Comparison of ENCODE assay signal across 26 cellular contexts in the genomic region with DNA sequence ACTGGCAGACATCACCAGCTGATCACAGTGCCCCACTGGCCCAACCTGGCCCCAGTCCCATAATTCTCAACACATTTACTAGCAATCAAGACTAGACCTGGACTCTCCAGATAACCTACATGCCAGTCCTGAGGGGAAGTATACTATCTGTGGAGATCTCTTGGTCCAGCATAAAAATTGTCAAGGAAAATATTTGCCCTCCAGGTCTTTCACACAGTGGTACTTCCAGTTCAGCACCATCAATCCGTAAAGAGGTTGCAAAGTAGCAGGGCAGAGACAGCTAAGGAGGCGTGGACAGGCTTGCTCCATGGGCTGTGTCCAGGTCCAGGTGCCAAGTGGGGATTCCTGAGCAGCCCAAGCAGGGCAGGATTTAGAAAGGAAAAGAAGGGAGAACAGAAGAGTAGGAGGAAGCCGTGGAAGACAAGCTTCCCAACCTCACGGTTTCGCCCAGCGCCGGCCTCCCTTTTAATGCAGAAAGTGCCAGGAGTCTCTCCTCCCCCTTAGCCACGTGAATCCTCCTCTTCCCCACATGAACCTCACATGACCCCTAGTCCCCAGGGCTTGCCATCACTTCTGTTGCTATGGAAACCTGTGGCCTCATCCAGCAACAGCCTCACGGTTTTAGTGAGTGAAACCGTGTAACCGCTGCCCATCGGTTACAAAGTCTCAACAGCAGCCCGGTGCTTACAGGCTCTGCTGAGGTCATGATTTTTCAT.
DNase-seq lines count a peak whose midpoint lies in the region; ATAC-seq, FAIRE-seq and TF ChIP-seq lines count a peak whose summit lies in the region.
"Had no signal": no experiment of that assay in that cellular context is flagged by ENCODE, and none has a peak within 500 bp of the region (broad histone marks: within the 10 kb centered on the region; RNA-seq: fewer than 3 reads in every experiment).

No MANE protein-coding gene starts in this region.

- peak overlapping the region; percentile 52 for H3K4me3 ChIP-seq in endocrine pancreas (ENCODE audit: control insufficient read depth, insufficient read depth, low read length)
- no peak overlapping the region for H3K4me3 ChIP-seq in pancreas
- no peak overlapping the region for H3K4me3 ChIP-seq in Caco-2 (ENCODE audit: low read depth, low read length)
- no peak overlapping the region for H3K4me3 ChIP-seq in uterus
- H3K4me3 ChIP-seq: ascending aorta, HAP-1, transverse colon had no signal

- no TSS peak for BruUV-seq in Caco-2 (replicated peaks; lab: Mats Ljungman, UMichigan)

- H3K27me3 Mint-ChIP-seq in Caco-2 (ENCODE audit: insufficient read depth, unreplicated experiment) = peaks cover 5% of the 10 kb centered on the region
- H3K27me3 Mint-ChIP-seq: CD4-positive, alpha-beta memory T cell had no signal

- H3K36me3 ChIP-seq in endocrine pancreas (ENCODE audit: control insufficient read depth, insufficient read depth, low read length) (no peaks in the 10 kb centered on the region), pancreas (no peaks in the 10 kb centered on the region), Caco-2 (ENCODE audit: control insufficient read depth, insufficient read depth, low read length) (no peaks in the 10 kb centered on the region), uterus (no peaks in the 10 kb centered on the region)
- H3K36me3 ChIP-seq: ascending aorta, HAP-1, neutrophil, transverse colon had no signal

- peaks cover 26% of the 10 kb centered on the region for H3K9me3 Mint-ChIP-seq in Caco-2 (ENCODE audit: unreplicated experiment)

- H3K27me3 ChIP-seq in endocrine pancreas (ENCODE audit: control insufficient read depth, insufficient read depth, low read length) = no peaks in the 10 kb centered on the region
- peaks cover 0 to 6% (median 0%) of the 10 kb centered on the region in 4 donors for H3K27me3 ChIP-seq in pancreas
- no peaks in the 10 kb centered on the region for H3K27me3 ChIP-seq in Caco-2 (replicated peaks; ENCODE audit: control insufficient read depth, insufficient read depth, low read length)
- no peaks in the 10 kb centered on the region for H3K27me3 ChIP-seq in uterus
- H3K27me3 ChIP-seq: ascending aorta, neutrophil had no signal

- H3K36me3 Mint-ChIP-seq in Caco-2 (ENCODE audit: insufficient read depth, unreplicated experiment) = no peaks in the 10 kb centered on the region
- H3K36me3 Mint-ChIP-seq: CD4-positive, alpha-beta memory T cell; stimulated activated memory B cell treated with anti-CD40 and anti-IgM and Interleukin-4, amounts not matched to agents 10 μg/mL and 1 μg/mL and 100 μg/mL, for 72 hours had no signal

- H3K4me3 Mint-ChIP-seq in Caco-2 (ENCODE audit: unreplicated experiment) = no peak overlapping the region
- H3K4me3 Mint-ChIP-seq: CD4-positive, alpha-beta memory T cell; stimulated activated memory B cell treated with anti-CD40 and anti-IgM and Interleukin-4, amounts not matched to agents 10 μg/mL and 1 μg/mL and 100 μg/mL, for 72 hours had no signal

- CTCF ChIA-PET in Caco-2 (lab: Charles Lee) = no interaction called here

- no peak for FAIRE-seq in pancreas (lab: Jason Lieb, UNC)
- FAIRE-seq: colon, endometrium, GM19239, HepG2, TTC549 had no signal

- no peaks in the 10 kb centered on the region for H3K9me3 ChIP-seq in endocrine pancreas (ENCODE audit: control insufficient read depth, low read length)
- H3K9me3 ChIP-seq in pancreas = no peaks in the 10 kb centered on the region
- H3K9me3 ChIP-seq in Caco-2 = peaks cover 10% of the 10 kb centered on the region
- H3K9me3 ChIP-seq in uterus = no peaks in the 10 kb centered on the region
- H3K9me3 ChIP-seq: ascending aorta, neutrophil, transverse colon had no signal

- no peak overlapping the region for H3K27ac Mint-ChIP-seq in Caco-2 (ENCODE audit: unreplicated experiment)
- H3K27ac Mint-ChIP-seq: CD4-positive, alpha-beta memory T cell; stimulated activated memory B cell treated with anti-CD40 and anti-IgM and Interleukin-4, amounts not matched to agents 10 μg/mL and 1 μg/mL and 100 μg/mL, for 72 hours had no signal

- intact Hi-C loops in pancreas (cut with DNase I) (no loop called here), Caco-2 (cut with micrococcal nuclease; ENCODE audit: unreplicated experiment) (no loop called here), uterus (cut with DNase I; ENCODE audit: low total_unique reads) (no loop called here)

- H3K9ac ChIP-seq in endocrine pancreas (ENCODE audit: control insufficient read depth, insufficient read depth, low read length) = no peak overlapping the region

- H3K27ac ChIP-seq in pancreas (no peak overlapping the region), uterus (no peak overlapping the region)
- H3K27ac ChIP-seq: ascending aorta, neutrophil, RWPE1, transverse colon had no signal

- no peak for TF ChIP-seq CTCF in pancreas (IDR thresholded peaks at IDR 0.05)
- TF ChIP-seq CTCF in Caco-2 (IDR thresholded peaks at IDR 0.05; ENCODE audit: insufficient read depth in 1 of 2, low read depth in 1 of 2, low read length in 1 of 2, severe bottlenecking in 1 of 2, unreplicated experiment in 1 of 2) = no peak
- no peak for TF ChIP-seq CTCF in uterus (IDR thresholded peaks at IDR 0.05)

- H3K4me1 Mint-ChIP-seq in Caco-2 (ENCODE audit: low read depth, unreplicated experiment) = peaks cover 12% of the 10 kb centered on the region
- H3K4me1 Mint-ChIP-seq: CD4-positive, alpha-beta memory T cell; stimulated activated memory B cell treated with anti-CD40 and anti-IgM and Interleukin-4, amounts not matched to agents 10 μg/mL and 1 μg/mL and 100 μg/mL, for 72 hours had no signal

- DNase-seq in Daoy (ENCODE audit: low read depth) (peak; percentile 43), NCI-H2171 treated with DMSO at 0.1 percent for 48 hours (lab: John Stamatoyannopoulos, UW) (peak; percentile 33), pancreas (peak in 2 of 6 donors; percentile 13 to 14), NCI-H2081 treated with DMSO at 0.1 percent for 48 hours (lab: John Stamatoyannopoulos, UW) (no peak), Caco-2 (no peak), uterus (no peak)
- DNase-seq: activated CD4-positive, alpha-beta T cell treated with anti-CD3 and anti-CD28 coated beads for 48 hours; activated gamma-delta T cell treated with Interleukin-2 at 50 U/mL for 16 hours; CD4-positive, alpha-beta memory T cell; islet precursor cell; NCI-H2107; stimulated activated CD4-positive, alpha-beta T cell treated with anti-CD3 and anti-CD28 coated beads, Interleukin-15, amount 100 ng/mL, for 24 hours; SW 1271; transverse colon had no signal

- TF ChIP-seq POLR2A in uterus (IDR thresholded peaks at IDR 0.05) = no peak

- ATAC-seq in pancreas (peak in 3 of 4 donors; percentile 25 to 86 (median 86)), GM19023 (IDR thresholded peaks at IDR 0.05; ENCODE audit: unreplicated experiment) (no peak)
- ATAC-seq: HepG2; stimulated activated memory B cell treated with anti-CD40 and anti-IgM and Interleukin-4, amounts not matched to agents 10 μg/mL and 1 μg/mL and 100 μg/mL, for 72 hours had no signal

- POLR2A ChIA-PET in Caco-2 (lab: Charles Lee) = no interaction called here

- H3K4me1 ChIP-seq in endocrine pancreas (ENCODE audit: control insufficient read depth, insufficient read depth, low read length) (no peaks in the 10 kb centered on the region), pancreas (peaks cover 0 to 3% (median 0%) of the 10 kb centered on the region in 3 donors), Caco-2 (peaks cover 6% of the 10 kb centered on the region), uterus (no peaks in the 10 kb centered on the region)
- H3K4me1 ChIP-seq: ascending aorta, HAP-1, transverse colon had no signal

- WGBS in pancreas, 2 donors = 36 to 46% methylated on average over 13 of the region's 13 CpGs

Comparison
In these comparisons a context has a peak if more than half of its experiments do, and no peak if none do; other contexts are left out.
1. DNase-seq: peak in Daoy (single experiment) and NCI-H2171 treated with DMSO at 0.1 percent for 48 hours (single experiment); none in NCI-H2081 treated with DMSO at 0.1 percent for 48 hours (single experiment), Caco-2 (0 of 2) and uterus (0 of 2).